Comparison of ENCODE assay signal across 8 cellular contexts in genomic region chr3:149536429-149536828, GRCh38.
DNase-seq lines count a peak whose midpoint lies in the region; ATAC-seq and TF ChIP-seq lines count a peak whose summit lies in the region.

No MANE protein-coding gene starts in this region.

- ATAC-seq in stimulated activated naive CD8-positive, alpha-beta T cell treated with anti-CD3 and anti-CD28 coated beads, Interleukin-15, amount 100 ng/mL, for 72 hours, result no peak

- H3K9ac ChIP-seq in HUES6 (ENCODE audit: low read length) (no peak overlapping the region), skeletal muscle tissue (ENCODE audit: low read depth in 1 of 3, low read length in 3 of 3) (peak overlapping the region; percentile 4 to 37 (median 10))

- peaks cover 47% of the 10 kb centered on the region for H3K4me1 ChIP-seq in HUES6 (ENCODE audit: control insufficient read depth, insufficient read depth, low read length)
- H3K4me1 ChIP-seq in skeletal muscle tissue (ENCODE audit: control insufficient read depth in 3 of 3, insufficient read depth in 3 of 3, low read length in 3 of 3), result peaks cover 15 to 35% (median 33%) of the 10 kb centered on the region in 3 donors

- H3K36me3 ChIP-seq in HUES6 (ENCODE audit: control insufficient read depth, insufficient read depth, low read length) (peaks cover 3% of the 10 kb centered on the region), skeletal muscle tissue (ENCODE audit: control insufficient read depth in 3 of 3, insufficient read depth in 3 of 3, low read length in 3 of 3) (peaks cover 0 to under 1% (median 0%) of the 10 kb centered on the region in 3 donors)

- H3K4me1 Mint-ChIP-seq in MCF 10A (ENCODE audit: insufficient read depth, unreplicated experiment), result peaks cover 48% of the 10 kb centered on the region
- H3K4me1 Mint-ChIP-seq in stimulated activated naive CD8-positive, alpha-beta T cell treated with anti-CD3 and anti-CD28 coated beads, Interleukin-15, amount 100 ng/mL, for 72 hours, result peaks cover 6% of the 10 kb centered on the region
- peaks cover 3% of the 10 kb centered on the region for H3K4me1 Mint-ChIP-seq in activated naive CD4-positive, alpha-beta T cell treated with anti-CD3 and anti-CD28 coated beads for 36 hours (ENCODE audit: low read depth)

- H3K27ac Mint-ChIP-seq in MCF 10A (ENCODE audit: low read depth, unreplicated experiment), result peak overlapping the region; percentile 67
- H3K27ac Mint-ChIP-seq in stimulated activated naive CD8-positive, alpha-beta T cell treated with anti-CD3 and anti-CD28 coated beads, Interleukin-15, amount 100 ng/mL, for 72 hours, result no peak overlapping the region
- H3K27ac Mint-ChIP-seq in activated naive CD4-positive, alpha-beta T cell treated with anti-CD3 and anti-CD28 coated beads for 36 hours, result no peak overlapping the region

- no peaks in the 10 kb centered on the region for H3K27me3 ChIP-seq in HUES6 (ENCODE audit: control insufficient read depth, insufficient read depth, low read length)
- no peaks in the 10 kb centered on the region for H3K27me3 ChIP-seq in skeletal muscle tissue (ENCODE audit: control insufficient read depth in 3 of 3, insufficient read depth in 3 of 3, low read length in 3 of 3)

- H3K9me3 ChIP-seq in HUES6 (ENCODE audit: control insufficient read depth, insufficient read depth, low read depth, low read length), result no peaks in the 10 kb centered on the region
- H3K9me3 ChIP-seq in skeletal muscle tissue (ENCODE audit: control insufficient read depth in 3 of 3, low read length in 3 of 3), result no peaks in the 10 kb centered on the region

- H3K4me3 Mint-ChIP-seq in MCF 10A (ENCODE audit: unreplicated experiment), result peak overlapping the region; percentile 31
- H3K4me3 Mint-ChIP-seq in stimulated activated naive CD8-positive, alpha-beta T cell treated with anti-CD3 and anti-CD28 coated beads, Interleukin-15, amount 100 ng/mL, for 72 hours, result no peak overlapping the region
- no peak overlapping the region for H3K4me3 Mint-ChIP-seq in activated naive CD4-positive, alpha-beta T cell treated with anti-CD3 and anti-CD28 coated beads for 36 hours

- H3K27me3 Mint-ChIP-seq in MCF 10A (ENCODE audit: insufficient read depth, unreplicated experiment), result no peaks in the 10 kb centered on the region
- H3K27me3 Mint-ChIP-seq in stimulated activated naive CD8-positive, alpha-beta T cell treated with anti-CD3 and anti-CD28 coated beads, Interleukin-15, amount 100 ng/mL, for 72 hours, result peaks cover 15% of the 10 kb centered on the region
- peaks cover 7% of the 10 kb centered on the region for H3K27me3 Mint-ChIP-seq in activated naive CD4-positive, alpha-beta T cell treated with anti-CD3 and anti-CD28 coated beads for 36 hours (ENCODE audit: low read depth)

- H3K27ac ChIP-seq in HUES6 (ENCODE audit: low read depth, low read length), result peak overlapping the region; percentile 31; the same call in 1 of the 2 replicates
- H3K27ac ChIP-seq in skeletal muscle tissue (ENCODE audit: low read depth, low read length), result peak overlapping the region; percentile 56

- intact Hi-C loops in MCF 10A (cut with micrococcal nuclease), result no loop called here
- intact Hi-C loops in activated naive CD4-positive, alpha-beta T cell treated with anti-CD3 and anti-CD28 coated beads for 36 hours (cut with micrococcal nuclease), result no loop called here

- no peak for TF ChIP-seq CTCF in MCF 10A (IDR thresholded peaks at IDR 0.05; ENCODE audit: unreplicated experiment)

- H3K36me3 Mint-ChIP-seq in MCF 10A (ENCODE audit: insufficient read depth, unreplicated experiment), result peaks cover 13% of the 10 kb centered on the region
- H3K36me3 Mint-ChIP-seq in activated naive CD4-positive, alpha-beta T cell treated with anti-CD3 and anti-CD28 coated beads for 36 hours (ENCODE audit: low read depth), result no peaks in the 10 kb centered on the region

- no TSS peak for BruUV-seq in MCF 10A (replicated peaks; lab: Mats Ljungman, UMichigan)

- no peaks in the 10 kb centered on the region for H3K9me3 Mint-ChIP-seq in MCF 10A (ENCODE audit: unreplicated experiment)
- H3K9me3 Mint-ChIP-seq in stimulated activated naive CD8-positive, alpha-beta T cell treated with anti-CD3 and anti-CD28 coated beads, Interleukin-15, amount 100 ng/mL, for 72 hours, result no peaks in the 10 kb centered on the region
- no peaks in the 10 kb centered on the region for H3K9me3 Mint-ChIP-seq in activated naive CD4-positive, alpha-beta T cell treated with anti-CD3 and anti-CD28 coated beads for 36 hours

- POLR2A ChIA-PET in MCF 10A (lab: Yijun Ruan, JAX), result no interaction called here

- no peak overlapping the region for H3K4me3 ChIP-seq in HUES6 (ENCODE audit: low read depth, low read length)
- peak overlapping the region in 2 of 3 donors; percentile 28 to 30 for H3K4me3 ChIP-seq in skeletal muscle tissue (ENCODE audit: low read length in 3 of 3)

- DNase-seq in MCF 10A (ENCODE audit: unreplicated experiment), result peak; percentile 27
- peak; percentile 91 for DNase-seq in islet precursor cell
- no peak for DNase-seq in NCI-H1436 (lab: John Stamatoyannopoulos, UW)
- no peak for DNase-seq in stimulated activated naive CD8-positive, alpha-beta T cell treated with anti-CD3 and anti-CD28 coated beads, Interleukin-15, amount 100 ng/mL, for 72 hours
- no peak for DNase-seq in NCI-H187 treated with DMSO at 0.1 percent for 48 hours (lab: John Stamatoyannopoulos, UW)
- no peak for DNase-seq in activated naive CD4-positive, alpha-beta T cell treated with anti-CD3 and anti-CD28 coated beads for 36 hours

- CTCF ChIA-PET in MCF 10A (lab: Yijun Ruan, JAX), result interaction anchor here (0.7 to 0.8 kb wide), 2 partner anchors 23 to 180 kb away, joined by 3 to 6 read pairs; no protein-coding TSS in a partner anchor
- CTCF ChIA-PET in activated naive CD4-positive, alpha-beta T cell treated with anti-CD3 and anti-CD28 coated beads for 36 hours (lab: Charles Lee), result no interaction called here

Comparison
In these comparisons a context has a peak if more than half of its experiments do, and no peak if none do; other contexts are left out.
1. DNase-seq: peak in MCF 10A (single experiment) and islet precursor cell (single experiment); none in NCI-H1436 (single experiment), stimulated activated naive CD8-positive, alpha-beta T cell treated with anti-CD3 and anti-CD28 coated beads, Interleukin-15, amount 100 ng/mL, for 72 hours (0 of 2), NCI-H187 treated with DMSO at 0.1 percent for 48 hours (single experiment) and activated naive CD4-positive, alpha-beta T cell treated with anti-CD3 and anti-CD28 coated beads for 36 hours (single experiment).